Comparison of ENCODE assay signal across 25 cellular contexts in the genomic region with DNA sequence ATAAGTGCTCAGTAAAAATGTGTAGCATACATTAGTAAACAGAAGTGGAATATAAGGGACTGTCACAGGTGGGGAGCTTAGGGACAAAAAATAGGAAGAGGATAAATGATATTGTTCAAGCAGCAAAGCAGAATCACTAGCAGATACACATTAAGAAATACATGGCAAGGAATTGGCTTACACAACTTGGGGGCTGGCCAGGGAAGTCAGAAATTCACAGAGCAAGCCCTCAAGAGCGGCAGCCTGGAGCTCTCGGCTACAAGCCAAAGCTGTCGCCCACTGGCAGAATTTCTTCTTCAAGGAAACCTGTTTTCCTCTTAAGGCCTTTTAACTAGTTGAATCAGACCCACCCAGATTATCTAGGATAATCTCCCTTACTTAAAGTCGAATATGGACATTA.
DNase-seq lines count a peak whose midpoint lies in the region; ATAC-seq and TF ChIP-seq lines count a peak whose summit lies in the region.
"Had no signal": no experiment of that assay in that cellular context is flagged by ENCODE, and none has a peak within 500 bp of the region (broad histone marks: within the 10 kb centered on the region; RNA-seq: fewer than 3 reads in every experiment).

No MANE protein-coding gene starts in this region.

- no peaks in the 10 kb centered on the region for H3K9me3 ChIP-seq in PC-3 (ENCODE audit: low read length)
- H3K9me3 ChIP-seq: A549, MG63 had no signal

- CTCF ChIA-PET in PC-3 (lab: Charles Lee), result no interaction called here

- peaks cover 20% of the 10 kb centered on the region for H3K27me3 ChIP-seq in PC-3 (ENCODE audit: low read length)
- H3K27me3 ChIP-seq: BLaER1 treated with 17β-estradiol and CSF1 and Interleukin-3, amounts not matched to agents 10 nM and 100 nM; MG63 had no signal

- H3K9me2 ChIP-seq in PC-3 (replicated peaks; ENCODE audit: low read length), result no peaks in the 10 kb centered on the region

- no peaks in the 10 kb centered on the region for H3K36me3 ChIP-seq in PC-3 (ENCODE audit: low read depth, low read length)
- H3K36me3 ChIP-seq: BLaER1 treated with 17β-estradiol and CSF1 and Interleukin-3, amounts not matched to agents 10 nM and 100 nM; MG63 had no signal

- POLR2A ChIA-PET in PC-3 (lab: Charles Lee; ENCODE audit: unreplicated experiment), result no interaction called here

- intact Hi-C loops in PC-3 (cut with micrococcal nuclease), result no loop called here

- H3K4me1 ChIP-seq in PC-3 (ENCODE audit: insufficient read depth, low read length), result no peaks in the 10 kb centered on the region
- H3K4me1 ChIP-seq: A549, Caco-2 had no signal

- no peak for TF ChIP-seq CTCF in retinal pigment epithelial cell (conservative IDR thresholded peaks at IDR 0.05; ENCODE audit: low read depth, low read length)
- TF ChIP-seq CTCF in PC-3 (conservative IDR thresholded peaks at IDR 0.05; ENCODE audit: low read depth, low read length), result no peak

- H3K9ac ChIP-seq in PC-3 (ENCODE audit: low read length), result no peak overlapping the region
- H3K9ac ChIP-seq: BLaER1 treated with 17β-estradiol and CSF1 and Interleukin-3, amounts not matched to agents 10 nM and 100 nM had no signal

- no peak overlapping the region for H3K4me2 ChIP-seq in PC-3 (ENCODE audit: low read length)
- H3K4me2 ChIP-seq: A549; BLaER1 treated with 17β-estradiol and CSF1 and Interleukin-3, amounts not matched to agents 10 nM and 100 nM had no signal

- H3K79me2 ChIP-seq in PC-3 (ENCODE audit: low read length), result no peaks in the 10 kb centered on the region

- DNase-seq in HT-29 (ENCODE audit: low spot score) (peak; percentile 14), astrocyte of the hippocampus (ENCODE audit: low read depth, low spot score) (peak; percentile 25), iris pigment epithelial cell (ENCODE audit: low read depth) (peak; percentile 9), retinal pigment epithelial cell (ENCODE audit: low read depth) (peak; percentile 29), PC-3 (no peak)
- DNase-seq: AML-193; Caco-2; CD4-positive, alpha-beta T cell; HCEC 1CT; IMR-90; KG1; MG63; NCI-H1105 treated with DMSO at 0.1 percent for 48 hours; NCI-H146; NCI-H1930; NCI-H2107; NCI-H526; SIG-M5 had no signal

- no peaks in the 10 kb centered on the region for H4K20me1 ChIP-seq in PC-3 (ENCODE audit: low read length)
- H4K20me1 ChIP-seq: BLaER1 treated with 17β-estradiol and CSF1 and Interleukin-3, amounts not matched to agents 10 nM and 100 nM had no signal

- H3K27ac ChIP-seq in PC-3 (ENCODE audit: low read length), result no peak overlapping the region
- H3K27ac ChIP-seq: A549; BLaER1 treated with 17β-estradiol and CSF1 and Interleukin-3, amounts not matched to agents 10 nM and 100 nM; RWPE1; SK-N-MC had no signal

- ATAC-seq in GM19324 (IDR thresholded peaks at IDR 0.05; ENCODE audit: low FRiP score, unreplicated experiment) (no peak), PC-3 (no peak), GM21390 (IDR thresholded peaks at IDR 0.05; ENCODE audit: unreplicated experiment) (no peak)
- ATAC-seq: A549, Panc1 had no signal

- no TSS peak for BruUV-seq in PC-3 (replicated peaks; lab: Mats Ljungman, UMichigan)

- H3K4me3 ChIP-seq in retinal pigment epithelial cell (ENCODE audit: low read length) (no peak overlapping the region), PC-3 (ENCODE audit: low read length) (no peak overlapping the region)
- H3K4me3 ChIP-seq: A549; BLaER1 treated with 17β-estradiol and CSF1 and Interleukin-3, amounts not matched to agents 10 nM and 100 nM; MG63; SK-N-MC had no signal

- no peak overlapping the region for H2AFZ ChIP-seq in PC-3 (ENCODE audit: low read length)

- H3F3A ChIP-seq in PC-3 (ENCODE audit: low read length, unreplicated experiment), result no peaks in the 10 kb centered on the region
